In genomic region chr12:16606201-16606849, GRCh38 we compare ENCODE assay signal across 8 cellular contexts. TPM values are rescaled to one million over a fixed set of nuclear protein-coding genes. Genes with fewer than 3 reads are reported as not detected.
DNase-seq lines count a peak whose midpoint lies in the region; ATAC-seq lines count a peak whose summit lies in the region.

No MANE protein-coding gene starts in this region.

- 1% methylated on average over 26 of the region's 26 CpGs for WGBS in esophagus, 2 donors

- ATAC-seq in HG02759 (IDR thresholded peaks at IDR 0.05; ENCODE audit: unreplicated experiment) = peak; percentile 42
- no peak for ATAC-seq in stimulated activated naive CD8-positive, alpha-beta T cell treated with anti-CD3 and anti-CD28 coated beads, Interleukin-15, amount 100 ng/mL, for 72 hours

- H3K9me3 Mint-ChIP-seq in stimulated activated naive CD8-positive, alpha-beta T cell treated with anti-CD3 and anti-CD28 coated beads, Interleukin-15, amount 100 ng/mL, for 72 hours = peaks cover 7 to 20% of the 10 kb centered on the region in 2 donors

- peak overlapping the region in 1 of 2 donors; percentile 29 for H3K4me3 Mint-ChIP-seq in stimulated activated naive CD8-positive, alpha-beta T cell treated with anti-CD3 and anti-CD28 coated beads, Interleukin-15, amount 100 ng/mL, for 72 hours

- no peak overlapping the region for H3K27ac Mint-ChIP-seq in stimulated activated naive CD8-positive, alpha-beta T cell treated with anti-CD3 and anti-CD28 coated beads, Interleukin-15, amount 100 ng/mL, for 72 hours

- H3K4me1 ChIP-seq in esophagus (ENCODE audit: control insufficient read depth in 2 of 2, insufficient read depth in 2 of 2, low read length in 1 of 2) (no peaks in the 10 kb centered on the region), muscle layer of duodenum (ENCODE audit: control insufficient read depth in 1 of 2, insufficient read depth in 2 of 2, low read length in 2 of 2) (peaks cover 5 to 15% of the 10 kb centered on the region in 2 donors)

- H3K27ac ChIP-seq in esophagus (ENCODE audit: low read depth in 2 of 2, low read length in 1 of 2) (no peak overlapping the region), muscle layer of duodenum (ENCODE audit: low read length) (peak overlapping the region; percentile 61)

- H3K4me1 Mint-ChIP-seq in stimulated activated naive CD8-positive, alpha-beta T cell treated with anti-CD3 and anti-CD28 coated beads, Interleukin-15, amount 100 ng/mL, for 72 hours = peaks cover 5% of the 10 kb centered on the region

- H3K4me3 ChIP-seq in GM08714 (ENCODE audit: low read length) (peak overlapping the region; percentile 52; the same call in 1 of the 2 replicates), esophagus (ENCODE audit: low read depth in 1 of 2, low read length in 2 of 2) (peak overlapping the region; percentile 26 to 56), muscle layer of duodenum (ENCODE audit: low read depth in 1 of 2, low read length in 2 of 2) (peak overlapping the region; percentile 66 to 77)

- H3K27me3 ChIP-seq in esophagus (ENCODE audit: control insufficient read depth in 1 of 2, insufficient read depth in 2 of 2, low read length in 2 of 2) (no peaks in the 10 kb centered on the region), muscle layer of duodenum (ENCODE audit: low read depth, low read length) (peaks cover 6% of the 10 kb centered on the region)

- H3K36me3 ChIP-seq in esophagus (ENCODE audit: control insufficient read depth in 2 of 2, insufficient read depth in 2 of 2, low read length in 1 of 2) = no peaks in the 10 kb centered on the region
- no peaks in the 10 kb centered on the region for H3K36me3 ChIP-seq in muscle layer of duodenum (ENCODE audit: control insufficient read depth in 1 of 2, insufficient read depth in 2 of 2, low read length in 2 of 2)

- no peaks in the 10 kb centered on the region for H3K9me3 ChIP-seq in esophagus (ENCODE audit: control insufficient read depth in 2 of 2, insufficient read depth in 1 of 2, low read depth in 1 of 2, low read length in 1 of 2)
- H3K9me3 ChIP-seq in muscle layer of duodenum (ENCODE audit: control insufficient read depth in 1 of 2, low read length in 2 of 2) = no peaks in the 10 kb centered on the region

- peaks cover 74% of the 10 kb centered on the region for H3K27me3 Mint-ChIP-seq in stimulated activated naive CD8-positive, alpha-beta T cell treated with anti-CD3 and anti-CD28 coated beads, Interleukin-15, amount 100 ng/mL, for 72 hours

- peak; percentile 48 for DNase-seq in NCI-H748 treated with DMSO at 0.1 percent for 48 hours (lab: John Stamatoyannopoulos, UW)
- DNase-seq in stimulated activated naive CD8-positive, alpha-beta T cell treated with anti-CD3 and anti-CD28 coated beads, Interleukin-15, amount 100 ng/mL, for 72 hours = no peak
- no peak for DNase-seq in T1000 (lab: John Stamatoyannopoulos, UW)
- DNase-seq in cerebellum (ENCODE audit: low spot score) = no peak

RNA-seq across cellular contexts. Expression of gene LMO3, which starts 0.4 kb away (rescaled TPM):
- 1 to 10 TPM in 1 of 2 donors, under 1 TPM in 1; 0.91 to 1.7 TPM for polyA plus RNA-seq in esophagus
- total RNA-seq in cerebellum = 62.1 TPM
